Comparison of ENCODE assay signal across 18 cellular contexts in genomic region chr2:223700221-223700620, GRCh38.
"Had no signal": no experiment of that assay in that cellular context is flagged by ENCODE, and none has a peak within 500 bp of the region (broad histone marks: within the 10 kb centered on the region; RNA-seq: fewer than 3 reads in every experiment).

No MANE protein-coding gene starts in this region.

- H3K4me3 ChIP-seq: ascending aorta, lung, spleen, tibial artery had no signal

- H3K27me3 Mint-ChIP-seq: progenitor cell of endocrine pancreas; stimulated activated memory B cell treated with anti-CD40 and anti-IgM and Interleukin-4, amounts not matched to agents 10 μg/mL and 1 μg/mL and 100 μg/mL, for 72 hours had no signal

- H3K4me1 ChIP-seq: ascending aorta, spleen, tibial artery had no signal

- H3K27me3 ChIP-seq: ascending aorta, spleen, tibial artery had no signal

- H3K9me3 Mint-ChIP-seq: activated T-helper 1 cell treated with anti-CD3 and anti-CD28 coated beads, Interleukin-12 subunit alpha, Interleukin-12 subunit beta, Interleukin-2, Interleukin-4 antibody, amounts not matched to agents 30 ng/mL and 10 ng/mL and 1 ng/mL, durations not matched to agents 14 hours and 24 hours and 36 hours; natural killer cell; stimulated activated memory B cell treated with anti-CD40 and anti-IgM and Interleukin-4, amounts not matched to agents 10 μg/mL and 1 μg/mL and 100 μg/mL, for 72 hours had no signal

- H3K9me3 ChIP-seq: ascending aorta, spleen, tibial artery had no signal

- H3K27ac Mint-ChIP-seq: activated naive CD8-positive, alpha-beta T cell treated with anti-CD3 and anti-CD28 coated beads, Interleukin-2, amount 50 U/mL, for 24 hours; activated T-helper 1 cell treated with anti-CD3 and anti-CD28 coated beads, Interleukin-12 subunit alpha, Interleukin-12 subunit beta, Interleukin-2, Interleukin-4 antibody, amounts not matched to agents 30 ng/mL and 10 ng/mL and 1 ng/mL, durations not matched to agents 14 hours and 24 hours and 36 hours; natural killer cell; progenitor cell of endocrine pancreas; stimulated activated memory B cell treated with anti-CD40 and anti-IgM and Interleukin-4, amounts not matched to agents 10 μg/mL and 1 μg/mL and 100 μg/mL, for 72 hours had no signal

- H3K36me3 ChIP-seq: ascending aorta, spleen, tibial artery, WERI-Rb-1 had no signal

- H3K36me3 Mint-ChIP-seq: natural killer cell; stimulated activated memory B cell treated with anti-CD40 and anti-IgM and Interleukin-4, amounts not matched to agents 10 μg/mL and 1 μg/mL and 100 μg/mL, for 72 hours had no signal

- DNase-seq: activated CD4-positive, alpha-beta T cell treated with anti-CD3 and anti-CD28 coated beads for 4 hours; activated naive CD4-positive, alpha-beta T cell treated with Interleukin-2 at 50 U/mL for 16 hours; activated naive CD8-positive, alpha-beta T cell treated with anti-CD3 and anti-CD28 coated beads, Interleukin-2, amount 50 U/mL, for 24 hours; cortex of kidney; effector CD8-positive, alpha-beta T cell; left cardiac atrium; natural killer cell; right cardiac atrium; spleen; stimulated activated CD4-positive, alpha-beta T cell treated with anti-CD3 and anti-CD28 coated beads, Interleukin-1b, Interleukin-23, amount 100 ng/mL, for 48 hours; T-helper 9 cell; tibial artery; WERI-Rb-1 had no signal

- H3K4me3 Mint-ChIP-seq: activated naive CD8-positive, alpha-beta T cell treated with anti-CD3 and anti-CD28 coated beads, Interleukin-2, amount 50 U/mL, for 24 hours; activated T-helper 1 cell treated with anti-CD3 and anti-CD28 coated beads, Interleukin-12 subunit alpha, Interleukin-12 subunit beta, Interleukin-2, Interleukin-4 antibody, amounts not matched to agents 30 ng/mL and 10 ng/mL and 1 ng/mL, durations not matched to agents 14 hours and 24 hours and 36 hours; natural killer cell; stimulated activated memory B cell treated with anti-CD40 and anti-IgM and Interleukin-4, amounts not matched to agents 10 μg/mL and 1 μg/mL and 100 μg/mL, for 72 hours had no signal

- H3K27ac ChIP-seq: ascending aorta, spleen, tibial artery, WERI-Rb-1 had no signal
